18 cellular contexts compared by ENCODE assay signal in genomic region chr12:6860942-6861341, GRCh38. TPM values are rescaled to one million over a fixed set of nuclear protein-coding genes. Genes with fewer than 3 reads are reported as not detected.
A peak's percentile ranks its signal among the peaks of the same experiment; 100 is the strongest.
DNase-seq lines count a peak whose midpoint lies in the region; ATAC-seq and TF ChIP-seq lines count a peak whose summit lies in the region.
"Had no signal": no experiment of that assay in that cellular context is flagged by ENCODE, and none has a peak within 500 bp of the region (broad histone marks: within the 10 kb centered on the region; RNA-seq: fewer than 3 reads in every experiment).

No MANE protein-coding gene starts in this region.

- DNase-seq in endothelial cell (ENCODE audit: low spot score) (no peak), neural progenitor cell (ENCODE audit: low spot score) (no peak), DMS79 (lab: John Stamatoyannopoulos, UW) (no peak), NCI-H2029 (lab: John Stamatoyannopoulos, UW) (no peak), DMS153 (lab: John Stamatoyannopoulos, UW) (no peak)
- no peak for DNase-seq in stimulated activated naive B cell treated with anti-CD40 and anti-IgM and Interleukin-4, amounts not matched to agents 10 μg/mL and 1 μg/mL and 100 μg/mL, for 72 hours
- DNase-seq in activated CD8-positive, alpha-beta memory T cell treated with anti-CD3 and anti-CD28 coated beads for 24 hours: no peak
- DNase-seq: ACHN; BE2C; CD4-positive, alpha-beta memory T cell; DND-41; EL; GM23248; KG1 had no signal

- peak overlapping the region; percentile 74 for H3K4me3 Mint-ChIP-seq in endothelial cell (ENCODE audit: unreplicated experiment)
- H3K4me3 Mint-ChIP-seq in neural progenitor cell: peak overlapping the region; percentile 4
- H3K4me3 Mint-ChIP-seq in stimulated activated naive B cell treated with anti-CD40 and anti-IgM and Interleukin-4, amounts not matched to agents 10 μg/mL and 1 μg/mL and 100 μg/mL, for 72 hours: no peak overlapping the region
- H3K4me3 Mint-ChIP-seq: CD4-positive, alpha-beta memory T cell had no signal

- H3K9me3 ChIP-seq in HUES6 (ENCODE audit: control insufficient read depth, insufficient read depth, low read depth, low read length) (no peaks in the 10 kb centered on the region), neural progenitor cell (ENCODE audit: low read depth) (no peaks in the 10 kb centered on the region)
- H3K9me3 ChIP-seq: BE2C, HAP-1 had no signal

- peak overlapping the region; percentile 26 for H3K9ac ChIP-seq in HUES6 (ENCODE audit: low read length)
- H3K9ac ChIP-seq in neural progenitor cell: no peak overlapping the region
- H3K9ac ChIP-seq: GM23248 had no signal

- no peak for TF ChIP-seq CTCF in endothelial cell (IDR thresholded peaks at IDR 0.05; ENCODE audit: unreplicated experiment)
- TF ChIP-seq CTCF in neural progenitor cell (IDR thresholded peaks at IDR 0.05): no peak

- peaks cover 97% of the 10 kb centered on the region for H3K36me3 ChIP-seq in HUES6 (ENCODE audit: control insufficient read depth, insufficient read depth, low read length)
- H3K36me3 ChIP-seq in neural progenitor cell: peaks cover 4% of the 10 kb centered on the region

- H3K27me3 Mint-ChIP-seq in endothelial cell (ENCODE audit: unreplicated experiment): peaks cover 11% of the 10 kb centered on the region
- peaks cover 6% of the 10 kb centered on the region for H3K27me3 Mint-ChIP-seq in neural progenitor cell (ENCODE audit: insufficient read depth, low read depth)
- no peaks in the 10 kb centered on the region for H3K27me3 Mint-ChIP-seq in stimulated activated naive B cell treated with anti-CD40 and anti-IgM and Interleukin-4, amounts not matched to agents 10 μg/mL and 1 μg/mL and 100 μg/mL, for 72 hours
- H3K27me3 Mint-ChIP-seq: CD4-positive, alpha-beta memory T cell had no signal

- peaks cover 60% of the 10 kb centered on the region for H3K36me3 Mint-ChIP-seq in endothelial cell (ENCODE audit: low read depth, unreplicated experiment)
- peaks cover 52% of the 10 kb centered on the region for H3K36me3 Mint-ChIP-seq in neural progenitor cell
- peaks cover 55 to 83% of the 10 kb centered on the region in 2 donors for H3K36me3 Mint-ChIP-seq in stimulated activated naive B cell treated with anti-CD40 and anti-IgM and Interleukin-4, amounts not matched to agents 10 μg/mL and 1 μg/mL and 100 μg/mL, for 72 hours

- H3K4me1 Mint-ChIP-seq in endothelial cell (ENCODE audit: unreplicated experiment) (no peaks in the 10 kb centered on the region), neural progenitor cell (peaks cover 6% of the 10 kb centered on the region)
- H3K4me1 Mint-ChIP-seq in stimulated activated naive B cell treated with anti-CD40 and anti-IgM and Interleukin-4, amounts not matched to agents 10 μg/mL and 1 μg/mL and 100 μg/mL, for 72 hours: no peaks in the 10 kb centered on the region

- no peaks in the 10 kb centered on the region for H3K79me2 ChIP-seq in neural progenitor cell (ENCODE audit: low read depth)

- H4K20me1 ChIP-seq in neural progenitor cell (ENCODE audit: low read depth): no peaks in the 10 kb centered on the region

- ATAC-seq in stimulated activated naive B cell treated with anti-CD40 and anti-IgM and Interleukin-4, amounts not matched to agents 10 μg/mL and 1 μg/mL and 100 μg/mL, for 72 hours (replicated peaks): no peak
- ATAC-seq: GM12878 had no signal

- no peak overlapping the region for H3K27ac Mint-ChIP-seq in endothelial cell (ENCODE audit: unreplicated experiment)
- no peak overlapping the region for H3K27ac Mint-ChIP-seq in neural progenitor cell
- H3K27ac Mint-ChIP-seq in stimulated activated naive B cell treated with anti-CD40 and anti-IgM and Interleukin-4, amounts not matched to agents 10 μg/mL and 1 μg/mL and 100 μg/mL, for 72 hours: peak overlapping the region; percentile 48

- H3K4me3 ChIP-seq in HUES6 (ENCODE audit: low read depth, low read length) (no peak overlapping the region), neural progenitor cell (no peak overlapping the region)
- H3K4me3 ChIP-seq: GM12878, GM23248, HAP-1 had no signal

- H3K9me3 Mint-ChIP-seq in endothelial cell (ENCODE audit: unreplicated experiment) (no peaks in the 10 kb centered on the region), neural progenitor cell (no peaks in the 10 kb centered on the region)
- H3K9me3 Mint-ChIP-seq in stimulated activated naive B cell treated with anti-CD40 and anti-IgM and Interleukin-4, amounts not matched to agents 10 μg/mL and 1 μg/mL and 100 μg/mL, for 72 hours: no peaks in the 10 kb centered on the region
- H3K9me3 Mint-ChIP-seq: CD4-positive, alpha-beta memory T cell had no signal

- no peaks in the 10 kb centered on the region for H3K27me3 ChIP-seq in HUES6 (ENCODE audit: control insufficient read depth, insufficient read depth, low read length)
- no peaks in the 10 kb centered on the region for H3K27me3 ChIP-seq in neural progenitor cell
- H3K27me3 ChIP-seq: BE2C had no signal

- H3F3A ChIP-seq in neural progenitor cell (ENCODE audit: low read depth): peaks cover 9% of the 10 kb centered on the region

- H3K4me1 ChIP-seq in HUES6 (ENCODE audit: control insufficient read depth, insufficient read depth, low read length): peaks cover 4% of the 10 kb centered on the region
- no peaks in the 10 kb centered on the region for H3K4me1 ChIP-seq in neural progenitor cell
- H3K4me1 ChIP-seq: BE2C, HAP-1 had no signal

- H3K27ac ChIP-seq in HUES6 (ENCODE audit: low read depth, low read length) (no peak overlapping the region), neural progenitor cell (no peak overlapping the region)
- H3K27ac ChIP-seq: C4-2B, GM23248 had no signal

- H2AFZ ChIP-seq in neural progenitor cell (replicated peaks): no peak overlapping the region
- H2AFZ ChIP-seq: GM23248 had no signal

- H3K4me2 ChIP-seq in neural progenitor cell: no peak overlapping the region

RNA-seq across cellular contexts. Expression of gene TPI1, which starts 6.4 kb away (rescaled TPM):
- total RNA-seq in endothelial cell (ENCODE audit: unreplicated experiment) (356 TPM), neural progenitor cell (ENCODE audit: low replicate concordance) (1,038 and 1,695 TPM in 2 replicates)

RNA-seq across cellular contexts. Expression of gene USP5, which starts 9.0 kb away (rescaled TPM):
- 119 TPM for total RNA-seq in endothelial cell (ENCODE audit: unreplicated experiment)
- total RNA-seq in neural progenitor cell (ENCODE audit: low replicate concordance): 60.9 and 101 TPM in 2 replicates

RNA-seq across cellular contexts. Expression of gene CDCA3, which starts 9.9 kb away (rescaled TPM):
- total RNA-seq in endothelial cell (ENCODE audit: unreplicated experiment): 6.2 TPM
- 62.1 and 73.5 TPM in 2 replicates for total RNA-seq in neural progenitor cell (ENCODE audit: low replicate concordance)

RNA-seq across cellular contexts. Expression of gene SPSB2, which starts 12.2 kb away (rescaled TPM):
- total RNA-seq in endothelial cell (ENCODE audit: unreplicated experiment) (6.7 TPM), neural progenitor cell (ENCODE audit: low replicate concordance) (0.65 and 6.6 TPM in 2 replicates)

RNA-seq across cellular contexts. Expression of gene GNB3, which starts 20.2 kb away (rescaled TPM):
- 9.0 TPM for total RNA-seq in endothelial cell (ENCODE audit: unreplicated experiment)
- total RNA-seq in neural progenitor cell (ENCODE audit: low replicate concordance): 2.7 and 7.6 TPM in 2 replicates

Comparison
In these comparisons a context has a peak if more than half of its experiments do, and no peak if none do; other contexts are left out.
1. H3K4me3 Mint-ChIP-seq: peak in endothelial cell (single experiment) and neural progenitor cell (single experiment); none in stimulated activated naive B cell treated with anti-CD40 and anti-IgM and Interleukin-4, amounts not matched to agents 10 μg/mL and 1 μg/mL and 100 μg/mL, for 72 hours (0 of 2).